In the genomic region with DNA sequence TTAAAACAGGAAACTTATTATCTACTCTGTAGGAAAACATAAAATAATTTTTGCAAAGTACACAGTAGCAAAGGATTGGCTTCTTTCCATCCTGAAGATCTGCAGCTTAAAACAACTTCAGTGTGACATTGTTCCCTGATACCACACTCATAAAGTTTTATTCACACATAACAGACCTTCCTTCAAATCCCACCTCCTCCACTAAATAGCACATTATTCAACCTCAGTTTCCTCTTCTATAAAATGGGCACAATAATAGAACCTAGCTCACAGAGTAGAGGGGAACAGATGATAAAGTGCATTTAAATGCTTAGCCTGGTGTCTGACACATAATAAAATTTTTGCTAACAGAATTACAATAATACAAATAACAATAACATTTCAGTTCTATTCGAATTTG, we compare ENCODE assay signal across 24 cellular contexts.
DNase-seq lines count a peak whose midpoint lies in the region; TF ChIP-seq lines count a peak whose summit lies in the region.
"Had no signal": no experiment of that assay in that cellular context is flagged by ENCODE, and none has a peak within 500 bp of the region (broad histone marks: within the 10 kb centered on the region; RNA-seq: fewer than 3 reads in every experiment).

No MANE protein-coding gene starts in this region.

- no peaks in the 10 kb centered on the region for H3K27me3 ChIP-seq in brain microvascular endothelial cell (replicated peaks)
- H3K27me3 ChIP-seq in liver (ENCODE audit: control insufficient read depth in 4 of 4, insufficient read depth in 4 of 4, low read length in 3 of 4) = no peaks in the 10 kb centered on the region
- H3K27me3 ChIP-seq in stomach = no peaks in the 10 kb centered on the region
- H3K27me3 ChIP-seq: esophagus squamous epithelium, gastrocnemius medialis, MG63, vagina had no signal

- H3K27ac ChIP-seq in HEK293 (ENCODE audit: extremely low read depth, low read depth, low read length) (peak overlapping the region; percentile 54), brain microvascular endothelial cell (peak overlapping the region; percentile 74), liver (ENCODE audit: low read depth in 1 of 2, low read length in 2 of 2) (peak overlapping the region; percentile 88 to 96), stomach (peak overlapping the region; percentile 53 to 81 (median 79))
- H3K27ac ChIP-seq: esophagus squamous epithelium, gastrocnemius medialis, lower lobe of right lung, psoas muscle, vagina had no signal

- intact Hi-C loops in stomach (cut with DNase I; ENCODE audit: low total_unique reads) = no loop called here

- H3K9me3 ChIP-seq in HEK293 (ENCODE audit: control insufficient read depth, insufficient read depth, low read depth, low read length) = no peaks in the 10 kb centered on the region
- no peaks in the 10 kb centered on the region for H3K9me3 ChIP-seq in liver (ENCODE audit: control insufficient read depth in 4 of 4, low read length in 3 of 4)
- peaks cover 0 to 2% (median 0%) of the 10 kb centered on the region in 4 donors for H3K9me3 ChIP-seq in stomach
- H3K9me3 ChIP-seq: esophagus squamous epithelium, gastrocnemius medialis, lower lobe of right lung, MG63, psoas muscle, vagina had no signal

- in situ Hi-C loops in brain microvascular endothelial cell (cut with HindIII; ENCODE audit: low pct_ligation_motif_present, low sequenced_read_pairs) = no loop called here

- H3K36me3 ChIP-seq in HEK293 (ENCODE audit: control insufficient read depth in 2 of 2, insufficient read depth in 1 of 2, low read length in 2 of 2) (no peaks in the 10 kb centered on the region), brain microvascular endothelial cell (replicated peaks) (no peaks in the 10 kb centered on the region), liver (ENCODE audit: control insufficient read depth in 4 of 4, insufficient read depth in 3 of 4, low read depth in 1 of 4, low read length in 3 of 4) (no peaks in the 10 kb centered on the region), stomach (no peaks in the 10 kb centered on the region)
- H3K36me3 ChIP-seq: esophagus squamous epithelium, gastrocnemius medialis, lower lobe of right lung, MG63, vagina had no signal

- no peak for TF ChIP-seq EP300 in stomach (IDR thresholded peaks at IDR 0.05)

- peak overlapping the region; percentile 24 to 74 for H3K9ac ChIP-seq in liver (ENCODE audit: low read depth in 1 of 2, low read length in 2 of 2)

- no peak overlapping the region for H3K4me3 ChIP-seq in HEK293 (ENCODE audit: low read depth, low read length)
- no peak overlapping the region for H3K4me3 ChIP-seq in brain microvascular endothelial cell (ENCODE audit: low read depth, low read length)
- H3K4me3 ChIP-seq in liver (ENCODE audit: low read depth in 1 of 3, low read length in 3 of 3) = no peak overlapping the region
- no peak overlapping the region for H3K4me3 ChIP-seq in stomach
- H3K4me3 ChIP-seq: esophagus squamous epithelium, lower lobe of right lung, MG63, psoas muscle, vagina had no signal

- WGBS in liver = 19% methylated on average over 1 of the region's 1 CpG
- 7 to 31% (median 26%) methylated on average over 1 of the region's 1 CpG for WGBS in stomach, 5 donors

- POLR2A ChIA-PET in HEK293 (lab: Yijun Ruan, JAX) = interaction anchor here (0.5 kb wide), 1 partner anchor 1460 kb away, joined by 4 read pairs; no protein-coding TSS in a partner anchor

- CTCF ChIA-PET in HEK293 (lab: Yijun Ruan, JAX) = interaction anchor here (0.7 kb wide), 1 partner anchor 14 kb away, joined by 4 read pairs; no protein-coding TSS in a partner anchor

- no peak for TF ChIP-seq CTCF in HEK293 (tag by site-specific recombination; IDR thresholded peaks at IDR 0.05)
- no peak for TF ChIP-seq CTCF in brain microvascular endothelial cell (IDR thresholded peaks at IDR 0.05; ENCODE audit: low read depth, low read length, missing control alignments)
- TF ChIP-seq CTCF in liver (IDR thresholded peaks at IDR 0.05; ENCODE audit: low read depth, low read length, missing input control) = no peak
- TF ChIP-seq CTCF in stomach (IDR thresholded peaks at IDR 0.05) = no peak

- TF ChIP-seq POLR2A in stomach (IDR thresholded peaks at IDR 0.05) = no peak

- no peak for TF ChIP-seq RAD21 in liver (IDR thresholded peaks at IDR 0.05)

- H3K4me1 ChIP-seq in HEK293 (ENCODE audit: control insufficient read depth, insufficient read depth, low read length) = peaks cover 7% of the 10 kb centered on the region; the same call in 1 of the 2 replicates
- H3K4me1 ChIP-seq in liver (ENCODE audit: control insufficient read depth in 4 of 4, insufficient read depth in 4 of 4, low read length in 3 of 4) = peaks cover 0 to 21% (median 7%) of the 10 kb centered on the region in 4 donors
- peaks cover 6 to 48% (median 39%) of the 10 kb centered on the region in 4 donors for H3K4me1 ChIP-seq in stomach
- H3K4me1 ChIP-seq: gastrocnemius medialis, psoas muscle, vagina had no signal

- no peak for DNase-seq in brain microvascular endothelial cell
- no peak for DNase-seq in stomach
- DNase-seq in iPS-NIHi7 (ENCODE audit: extremely low spot score) = no peak
- DNase-seq in MV-4-11 (lab: John Stamatoyannopoulos, UW) = no peak
- no peak for DNase-seq in NCI-H2227 (lab: John Stamatoyannopoulos, UW; ENCODE audit: unreplicated experiment)
- DNase-seq in activated naive CD4-positive, alpha-beta T cell treated with anti-CD3 and anti-CD28 coated beads, Interleukin-2, amount 50 U/mL, for 16 hours = no peak
- DNase-seq: activated B cell treated with CpG ODN at 0.5 μM for 24 hours; activated CD4-positive, alpha-beta memory T cell treated with anti-CD3 and anti-CD28 coated beads for 36 hours; activated CD8-positive, alpha-beta memory T cell treated with anti-CD3 and anti-CD28 coated beads, Interleukin-2, amount 50 U/mL, for 48 hours; effector CD8-positive, alpha-beta T cell; esophagus squamous epithelium; gastrocnemius medialis; lower lobe of right lung; NCI-H1436 treated with DMSO at 0.1 percent for 48 hours; NCI-H2107; NCI-H446 treated with DMSO at 0.1 percent for 48 hours; OCI-M1; stimulated activated CD4-positive, alpha-beta T cell treated with anti-CD3 and anti-CD28 coated beads, Interleukin-2, amount 100 ng/mL, for 48 hours; SW 1271 had no signal

TF ChIP-seq in HEK293, 187 proteins besides CTCF, POLR2A, EP300 and RAD21 (continues in another document):
- no peak for TF ChIP-seq HOXD13 (CRISPR knock-in tag; IDR thresholded peaks at IDR 0.05; ENCODE audit: borderline replicate concordance)
- no peak for TF ChIP-seq ZNF239 (tag by site-specific recombination; IDR thresholded peaks at IDR 0.05)
- TF ChIP-seq ZNF133 (tag by site-specific recombination; IDR thresholded peaks at IDR 0.05) = no peak
- no peak for TF ChIP-seq ZNF530 (tag by site-specific recombination; IDR thresholded peaks at IDR 0.05; ENCODE audit: low read depth)
- no peak for TF ChIP-seq ZBTB48 (tag by site-specific recombination; IDR thresholded peaks at IDR 0.05)
- TF ChIP-seq ZNF677 (tag by site-specific recombination; IDR thresholded peaks at IDR 0.05) = no peak
- TF ChIP-seq, protein P1, sequence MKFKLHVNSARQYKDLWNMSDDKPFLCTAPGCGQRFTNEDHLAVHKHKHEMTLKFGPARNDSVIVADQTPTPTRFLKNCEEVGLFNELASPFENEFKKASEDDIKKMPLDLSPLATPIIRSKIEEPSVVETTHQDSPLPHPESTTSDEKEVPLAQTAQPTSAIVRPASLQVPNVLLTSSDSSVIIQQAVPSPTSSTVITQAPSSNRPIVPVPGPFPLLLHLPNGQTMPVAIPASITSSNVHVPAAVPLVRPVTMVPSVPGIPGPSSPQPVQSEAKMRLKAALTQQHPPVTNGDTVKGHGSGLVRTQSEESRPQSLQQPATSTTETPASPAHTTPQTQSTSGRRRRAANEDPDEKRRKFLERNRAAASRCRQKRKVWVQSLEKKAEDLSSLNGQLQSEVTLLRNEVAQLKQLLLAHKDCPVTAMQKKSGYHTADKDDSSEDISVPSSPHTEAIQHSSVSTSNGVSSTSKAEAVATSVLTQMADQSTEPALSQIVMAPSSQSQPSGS (tag by site-specific recombination; IDR thresholded peaks at IDR 0.05; ENCODE audit: low read depth) = no peak
- TF ChIP-seq OSR2 (tag by site-specific recombination; IDR thresholded peaks at IDR 0.05) = no peak
- no peak for TF ChIP-seq ZNF184 (tag by site-specific recombination; IDR thresholded peaks at IDR 0.05)

TF ChIP-seq in liver, 16 proteins besides CTCF, POLR2A, EP300 and RAD21 (continues in another document):
- TF ChIP-seq HNF4A (conservative IDR thresholded peaks at IDR 0.05) (no peak), SP1 (IDR thresholded peaks at IDR 0.05) (no peak), RXRA (IDR thresholded peaks at IDR 0.05) (no peak), GABPA (IDR thresholded peaks at IDR 0.05 in 1 of 2, conservative IDR thresholded peaks at IDR 0.05 in 1 of 2) (no peak), EGR1 (IDR thresholded peaks at IDR 0.05; ENCODE audit: low read depth in 2 of 2) (no peak), YY1 (IDR thresholded peaks at IDR 0.05) (no peak), TAF1 (conservative IDR thresholded peaks at IDR 0.05) (no peak), HNF4G (IDR thresholded peaks at IDR 0.05) (no peak), NR2F2 (IDR thresholded peaks at IDR 0.05) (no peak), FOXA1 (IDR thresholded peaks at IDR 0.05) (no peak), FOXA2 (IDR thresholded peaks at IDR 0.05) (no peak)
- TF ChIP-seq, protein P2, sequence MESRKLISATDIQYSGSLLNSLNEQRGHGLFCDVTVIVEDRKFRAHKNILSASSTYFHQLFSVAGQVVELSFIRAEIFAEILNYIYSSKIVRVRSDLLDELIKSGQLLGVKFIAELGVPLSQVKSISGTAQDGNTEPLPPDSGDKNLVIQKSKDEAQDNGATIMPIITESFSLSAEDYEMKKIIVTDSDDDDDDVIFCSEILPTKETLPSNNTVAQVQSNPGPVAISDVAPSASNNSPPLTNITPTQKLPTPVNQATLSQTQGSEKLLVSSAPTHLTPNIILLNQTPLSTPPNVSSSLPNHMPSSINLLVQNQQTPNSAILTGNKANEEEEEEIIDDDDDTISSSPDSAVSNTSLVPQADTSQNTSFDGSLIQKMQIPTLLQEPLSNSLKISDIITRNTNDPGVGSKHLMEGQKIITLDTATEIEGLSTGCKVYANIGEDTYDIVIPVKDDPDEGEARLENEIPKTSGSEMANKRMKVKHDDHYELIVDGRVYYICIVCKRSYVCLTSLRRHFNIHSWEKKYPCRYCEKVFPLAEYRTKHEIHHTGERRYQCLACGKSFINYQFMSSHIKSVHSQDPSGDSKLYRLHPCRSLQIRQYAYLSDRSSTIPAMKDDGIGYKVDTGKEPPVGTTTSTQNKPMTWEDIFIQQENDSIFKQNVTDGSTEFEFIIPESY (IDR thresholded peaks at IDR 0.05) = no peak
- TF ChIP-seq, protein P3, sequence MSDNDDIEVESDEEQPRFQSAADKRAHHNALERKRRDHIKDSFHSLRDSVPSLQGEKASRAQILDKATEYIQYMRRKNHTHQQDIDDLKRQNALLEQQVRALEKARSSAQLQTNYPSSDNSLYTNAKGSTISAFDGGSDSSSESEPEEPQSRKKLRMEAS (IDR thresholded peaks at IDR 0.05) = no peak
- TF ChIP-seq, protein P4, sequence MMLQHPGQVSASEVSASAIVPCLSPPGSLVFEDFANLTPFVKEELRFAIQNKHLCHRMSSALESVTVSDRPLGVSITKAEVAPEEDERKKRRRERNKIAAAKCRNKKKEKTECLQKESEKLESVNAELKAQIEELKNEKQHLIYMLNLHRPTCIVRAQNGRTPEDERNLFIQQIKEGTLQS (IDR thresholded peaks at IDR 0.05) = no peak
